In the genomic region with DNA sequence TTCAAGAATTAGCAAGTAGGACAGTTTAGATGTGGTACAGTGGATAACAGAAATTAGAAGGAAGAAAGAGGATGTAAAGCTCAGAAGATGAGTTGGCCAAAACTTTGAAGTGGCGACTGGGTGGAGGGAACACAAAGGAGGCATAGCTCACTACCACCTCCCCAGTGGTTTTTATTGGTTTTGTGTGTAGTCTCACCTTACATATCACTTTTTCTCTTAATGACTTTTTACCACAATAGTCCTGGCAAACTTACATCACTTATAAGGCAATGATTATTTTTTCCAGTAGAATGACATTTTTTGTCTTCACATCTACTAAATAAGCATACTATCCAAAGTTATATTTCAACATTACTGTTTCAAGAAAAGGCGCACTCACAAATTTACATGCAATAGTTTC, we compare ENCODE assay signal across 25 cellular contexts. TPM values are rescaled to one million over a fixed set of nuclear protein-coding genes. Genes with fewer than 3 reads are reported as not detected.
"Had no signal": no experiment of that assay in that cellular context is flagged by ENCODE, and none has a peak within 500 bp of the region (broad histone marks: within the 10 kb centered on the region; RNA-seq: fewer than 3 reads in every experiment).

No MANE protein-coding gene starts in this region.

- DNase-seq: colonic mucosa; cortex of kidney; effector CD8-positive, alpha-beta T cell; effector memory CD8-positive, alpha-beta T cell; endodermal cell; erythroblast; esophagus squamous epithelium; foreskin keratinocyte; heart left ventricle; hypothalamus; immature natural killer cell; islet precursor cell; left cardiac atrium; left lung; left ventricle myocardium superior; lower lobe of right lung; mesenchymal stem cell; naive thymus-derived CD4-positive, alpha-beta T cell had no signal

- H3K4me1 ChIP-seq: colonic mucosa, esophagus squamous epithelium, foreskin keratinocyte, gastroesophageal sphincter, heart left ventricle, left lung, lower lobe of right lung had no signal

- H3K4me3 ChIP-seq: colonic mucosa, esophagus squamous epithelium, gastroesophageal sphincter, heart left ventricle, hepatocyte, left lung, lower lobe of right lung had no signal

- H3K36me3 ChIP-seq: colonic mucosa, esophagus squamous epithelium, gastroesophageal sphincter, heart left ventricle, left lung, lower lobe of right lung had no signal

- H3K4me3 Mint-ChIP-seq: dendritic cell treated with granulocyte-macrophage colony-stimulating factor and Interleukin-4, amounts not matched to agents 40 ng/mL and 50 ng/mL, for 4 days; effector memory CD8-positive, alpha-beta T cell; endodermal cell; immature natural killer cell; mesothelial cell of epicardium; naive thymus-derived CD4-positive, alpha-beta T cell had no signal

- H3K27me3 Mint-ChIP-seq: dendritic cell treated with granulocyte-macrophage colony-stimulating factor and Interleukin-4, amounts not matched to agents 40 ng/mL and 50 ng/mL, for 4 days; effector memory CD8-positive, alpha-beta T cell; naive thymus-derived CD4-positive, alpha-beta T cell had no signal

- H3K27me3 ChIP-seq: colonic mucosa, esophagus squamous epithelium, foreskin keratinocyte, gastroesophageal sphincter, heart left ventricle, hepatocyte, left lung had no signal

- H3K4me1 Mint-ChIP-seq: immature natural killer cell; naive thymus-derived CD4-positive, alpha-beta T cell had no signal

- H3K36me3 Mint-ChIP-seq: immature natural killer cell; mesothelial cell of epicardium; naive thymus-derived CD4-positive, alpha-beta T cell had no signal

- H3K4me2 ChIP-seq: hepatocyte had no signal

- H3K27ac ChIP-seq: colonic mucosa, epithelial cell of prostate, esophagus squamous epithelium, foreskin keratinocyte, gastroesophageal sphincter, heart left ventricle, hepatocyte, left lung, lower lobe of right lung had no signal

- FAIRE-seq: endometrium, frontal cortex had no signal

- H2AFZ ChIP-seq: hepatocyte had no signal

- H3K27ac Mint-ChIP-seq: dendritic cell treated with granulocyte-macrophage colony-stimulating factor and Interleukin-4, amounts not matched to agents 40 ng/mL and 50 ng/mL, for 4 days; effector memory CD8-positive, alpha-beta T cell; endodermal cell; immature natural killer cell; mesothelial cell of epicardium; naive thymus-derived CD4-positive, alpha-beta T cell had no signal

- H3K79me2 ChIP-seq: hepatocyte had no signal

- H3K9me3 ChIP-seq: colonic mucosa, esophagus squamous epithelium, gastroesophageal sphincter, lower lobe of right lung had no signal

RNA-seq across cellular contexts. Expression of a gene that starts 49.2 kb away (rescaled TPM):
- polyA plus RNA-seq: immature natural killer cell had no signal
